ENCODE assay signal across 11 cellular contexts in genomic region chr18:7953085-7953958, GRCh38.
DNase-seq lines count a peak whose midpoint lies in the region; ATAC-seq, FAIRE-seq and TF ChIP-seq lines count a peak whose summit lies in the region.
"Had no signal": no experiment of that assay in that cellular context is flagged by ENCODE, and none has a peak within 500 bp of the region (broad histone marks: within the 10 kb centered on the region; RNA-seq: fewer than 3 reads in every experiment).

No MANE protein-coding gene starts in this region.

- no peaks in the 10 kb centered on the region for H3K27me3 ChIP-seq in mammary epithelial cell (ENCODE audit: insufficient read depth, low read length)

- H3K9me3 ChIP-seq in mammary epithelial cell (replicated peaks; ENCODE audit: insufficient read depth, low read length) = no peaks in the 10 kb centered on the region
- H3K9me3 ChIP-seq: lower lobe of right lung had no signal

- no peaks in the 10 kb centered on the region for H4K20me1 ChIP-seq in mammary epithelial cell (ENCODE audit: insufficient read depth, low read length)

- H3K4me3 Mint-ChIP-seq in activated CD4-positive, alpha-beta memory T cell treated with anti-CD3 and anti-CD28 coated beads, Interleukin-2, amount 10 ng/mL, durations not matched to agents 7 days and 5 days = peak overlapping the region; percentile 56

- no peak overlapping the region for H3K27ac ChIP-seq in mammary epithelial cell (ENCODE audit: insufficient read depth, low read depth, low read length)
- H3K27ac ChIP-seq: lower lobe of right lung had no signal

- no peaks in the 10 kb centered on the region for H3K79me2 ChIP-seq in mammary epithelial cell (ENCODE audit: insufficient read depth, low read length)

- H3K36me3 ChIP-seq in mammary epithelial cell (ENCODE audit: insufficient read depth, low read length) = no peaks in the 10 kb centered on the region
- H3K36me3 ChIP-seq: lower lobe of right lung had no signal

- peak overlapping the region; percentile 81 for H3K27ac Mint-ChIP-seq in activated CD4-positive, alpha-beta memory T cell treated with anti-CD3 and anti-CD28 coated beads, Interleukin-2, amount 10 ng/mL, durations not matched to agents 7 days and 5 days

- ATAC-seq in GM18498 (IDR thresholded peaks at IDR 0.05; ENCODE audit: unreplicated experiment) (peak; percentile 82), GM19438 (IDR thresholded peaks at IDR 0.05; ENCODE audit: low read depth, unreplicated experiment) (peak; percentile 80), HG02981 (IDR thresholded peaks at IDR 0.05; ENCODE audit: unreplicated experiment) (peak; percentile 63)
- ATAC-seq: lower lobe of right lung had no signal

- CTCF ChIA-PET in activated CD4-positive, alpha-beta memory T cell treated with anti-CD3 and anti-CD28 coated beads, Interleukin-2, amount 10 ng/mL, durations not matched to agents 7 days and 5 days (lab: Charles Lee) = no interaction called here
- CTCF ChIA-PET in mammary epithelial cell (lab: Charles Lee; ENCODE audit: low non-redundant PET) = no interaction called here

- TF ChIP-seq CTCF in mammary epithelial cell (conservative IDR thresholded peaks at IDR 0.05 in 1 of 2, IDR thresholded peaks at IDR 0.05 in 1 of 2; ENCODE audit: extremely low read depth in 1 of 2, insufficient read depth in 1 of 2, low read depth in 1 of 2, low read length in 2 of 2) = no peak

- H3K4me1 Mint-ChIP-seq in activated CD4-positive, alpha-beta memory T cell treated with anti-CD3 and anti-CD28 coated beads, Interleukin-2, amount 10 ng/mL, durations not matched to agents 7 days and 5 days = peaks cover 46% of the 10 kb centered on the region

- H3K4me2 ChIP-seq in mammary epithelial cell (ENCODE audit: insufficient read depth, low read depth, low read length) = no peak overlapping the region

- dilution Hi-C loops in mammary epithelial cell (cut with HindIII; ENCODE audit: low sequenced_read_pairs) = no loop called here

- in situ Hi-C loops in mammary epithelial cell (cut with MboI; ENCODE audit: low sequenced_read_pairs in 2 of 2) = loop anchor here in 1 of 2 donors (25.0 kb wide), 1 partner anchor 166 kb away; no protein-coding TSS in a partner anchor

- 91% methylated on average over 8 of the region's 8 CpGs for WGBS in mammary epithelial cell (ENCODE audit: low coverage, missing lambda C conversion rate)

- no TSS peak for BruUV-seq in mammary epithelial cell (replicated peaks; lab: Mats Ljungman, UMichigan)

- H3K36me3 Mint-ChIP-seq in activated CD4-positive, alpha-beta memory T cell treated with anti-CD3 and anti-CD28 coated beads, Interleukin-2, amount 10 ng/mL, durations not matched to agents 7 days and 5 days (ENCODE audit: low read depth) = no peaks in the 10 kb centered on the region

- peaks cover 4% of the 10 kb centered on the region for H3K9me3 Mint-ChIP-seq in activated CD4-positive, alpha-beta memory T cell treated with anti-CD3 and anti-CD28 coated beads, Interleukin-2, amount 10 ng/mL, durations not matched to agents 7 days and 5 days

- FAIRE-seq in frontal cortex (lab: Jason Lieb, UNC) = no peak

- H3K27me3 Mint-ChIP-seq in activated CD4-positive, alpha-beta memory T cell treated with anti-CD3 and anti-CD28 coated beads, Interleukin-2, amount 10 ng/mL, durations not matched to agents 7 days and 5 days = no peaks in the 10 kb centered on the region

- no peak for DNase-seq in activated CD4-positive, alpha-beta memory T cell treated with anti-CD3 and anti-CD28 coated beads, Interleukin-2, amount 10 ng/mL, durations not matched to agents 7 days and 5 days
- no peak for DNase-seq in HK-2 (ENCODE audit: unreplicated experiment)
- no peak for DNase-seq in mammary epithelial cell
- no peak for DNase-seq in frontal cortex (ENCODE audit: low spot score in 2 of 2)
- no peak for DNase-seq in HPDE6-E6E7 (ENCODE audit: extremely low spot score)
- DNase-seq: activated CD4-positive, alpha-beta T cell treated with anti-CD3 and anti-CD28 coated beads for 4 hours; lower lobe of right lung; NCI-H2227 treated with DMSO at 0.1 percent for 48 hours had no signal

- POLR2A ChIA-PET in activated CD4-positive, alpha-beta memory T cell treated with anti-CD3 and anti-CD28 coated beads, Interleukin-2, amount 10 ng/mL, durations not matched to agents 7 days and 5 days (lab: Charles Lee) = no interaction called here

- H3K4me3 ChIP-seq in mammary epithelial cell (replicated peaks in 1 of 3; ENCODE audit: insufficient read depth in 1 of 3, low read depth in 2 of 3, low read length in 3 of 3) = no peak overlapping the region
- H3K4me3 ChIP-seq: lower lobe of right lung had no signal

- no peak overlapping the region for H3K9ac ChIP-seq in mammary epithelial cell (ENCODE audit: insufficient read depth, low read length)

- intact Hi-C loops in mammary epithelial cell (cut with micrococcal nuclease) = loop anchor here (5.0 kb wide), 1 partner anchor 681 kb away; no protein-coding TSS in a partner anchor

- H3K4me1 ChIP-seq in mammary epithelial cell (ENCODE audit: insufficient read depth, low read length) = peaks cover 15% of the 10 kb centered on the region
- H3K4me1 ChIP-seq: lower lobe of right lung had no signal

- no peak overlapping the region for H2AFZ ChIP-seq in mammary epithelial cell (ENCODE audit: low read depth, low read length)
